8 cellular contexts compared by ENCODE assay signal in the genomic region with DNA sequence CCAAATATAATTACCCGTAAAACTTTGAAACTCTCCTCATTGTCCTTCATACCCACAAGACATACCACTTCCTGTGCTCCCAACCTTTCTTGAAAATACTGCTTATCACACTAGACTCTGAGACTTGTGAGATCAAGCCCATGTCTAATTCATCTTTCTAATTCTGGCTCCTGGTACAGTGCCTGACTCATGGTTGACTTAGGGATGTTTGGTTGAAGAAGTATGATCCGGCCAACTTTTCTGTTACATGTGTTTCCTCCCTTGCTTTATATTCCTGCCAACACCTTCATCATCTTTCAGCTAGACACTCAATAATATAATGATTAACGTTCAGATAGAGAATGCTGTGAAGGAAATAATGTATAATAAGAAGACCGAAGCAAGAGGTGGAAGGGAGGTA. TPM values are rescaled to one million over a fixed set of nuclear protein-coding genes. Genes with fewer than 3 reads are reported as not detected.
"Had no signal": no experiment of that assay in that cellular context is flagged by ENCODE, and none has a peak within 500 bp of the region (broad histone marks: within the 10 kb centered on the region; RNA-seq: fewer than 3 reads in every experiment).

No MANE protein-coding gene starts in this region.

- DNase-seq: H9, HCEC 1CT, KG1 had no signal

- H2AFZ ChIP-seq: GM23338 had no signal

- H3K36me3 Mint-ChIP-seq: IgD-negative memory B cell had no signal

- H3K4me3 Mint-ChIP-seq: GM23338, H9, IgD-negative memory B cell had no signal

- ATAC-seq: GM23338, HepG2 had no signal

- H3K4me3 ChIP-seq: GM23338 had no signal

- H3K4me1 Mint-ChIP-seq: GM23338 had no signal

- FAIRE-seq: H1, H54, HepG2 had no signal

- H3K27ac Mint-ChIP-seq: GM23338, H9, IgD-negative memory B cell had no signal

- H3K4me2 ChIP-seq: GM23338 had no signal

RNA-seq across cellular contexts. Expression of a gene that starts 58.2 kb away (rescaled TPM):
- polyA plus RNA-seq: IgD-negative memory B cell had no signal
